31 cellular contexts compared by ENCODE assay signal in genomic region chrX:129116651-129117050, GRCh38.
DNase-seq lines count a peak whose midpoint lies in the region; ATAC-seq and TF ChIP-seq lines count a peak whose summit lies in the region.
"Had no signal": no experiment of that assay in that cellular context is flagged by ENCODE, and none has a peak within 500 bp of the region (broad histone marks: within the 10 kb centered on the region; RNA-seq: fewer than 3 reads in every experiment).

No MANE protein-coding gene starts in this region.

- no peaks in the 10 kb centered on the region for H3K9me3 ChIP-seq in hepatocyte (ENCODE audit: low read depth)
- H3K9me3 ChIP-seq: gastroesophageal sphincter, suprapubic skin had no signal

- H3K9me3 Mint-ChIP-seq in type B pancreatic cell = no peaks in the 10 kb centered on the region
- H3K9me3 Mint-ChIP-seq in activated CD8-positive, alpha-beta memory T cell treated with anti-CD3 and anti-CD28 coated beads, Interleukin-2, amount 10 ng/mL, durations not matched to agents 7 days and 5 days (ENCODE audit: low read depth) = no peaks in the 10 kb centered on the region
- H3K9me3 Mint-ChIP-seq: activated CD4-positive, alpha-beta T cell treated with anti-CD3 and anti-CD28 coated beads, Interleukin-2, amount 10 ng/mL, durations not matched to agents 24 days and 14 days; activated naive CD8-positive, alpha-beta T cell treated with anti-CD3 and anti-CD28 coated beads, Interleukin-2, amount 10 ng/mL, durations not matched to agents 7 days and 5 days; CD4-positive, alpha-beta T cell; memory B cell; T-cell had no signal

- H3K4me1 ChIP-seq in hepatocyte (ENCODE audit: insufficient read depth) = no peaks in the 10 kb centered on the region
- H3K4me1 ChIP-seq: gastroesophageal sphincter, parathyroid adenoma, suprapubic skin had no signal

- peak; percentile 21 for TF ChIP-seq CTCF in hepatocyte (IDR thresholded peaks at IDR 0.05; ENCODE audit: poor library complexity)
- peak; percentile 36 for TF ChIP-seq CTCF in type B pancreatic cell (conservative IDR thresholded peaks at IDR 0.05)

- no peaks in the 10 kb centered on the region for H3K36me3 ChIP-seq in hepatocyte (replicated peaks; ENCODE audit: insufficient read depth, low read depth)
- H3K36me3 ChIP-seq: gastroesophageal sphincter, suprapubic skin had no signal

- no peak for ATAC-seq in activated CD8-positive, alpha-beta memory T cell treated with anti-CD3 and anti-CD28 coated beads, Interleukin-2, amount 10 ng/mL, durations not matched to agents 7 days and 5 days
- ATAC-seq: gastroesophageal sphincter, GM12878, left lobe of liver, T-cell had no signal

- no peaks in the 10 kb centered on the region for H3K27me3 ChIP-seq in hepatocyte
- H3K27me3 ChIP-seq: gastroesophageal sphincter, suprapubic skin had no signal

- no peak overlapping the region for H3K4me3 ChIP-seq in hepatocyte
- H3K4me3 ChIP-seq: gastroesophageal sphincter, GM12878, smooth muscle cell, suprapubic skin had no signal

- no peaks in the 10 kb centered on the region for H3K27me3 Mint-ChIP-seq in type B pancreatic cell
- H3K27me3 Mint-ChIP-seq in activated CD8-positive, alpha-beta memory T cell treated with anti-CD3 and anti-CD28 coated beads, Interleukin-2, amount 10 ng/mL, durations not matched to agents 7 days and 5 days = no peaks in the 10 kb centered on the region
- H3K27me3 Mint-ChIP-seq: activated naive CD8-positive, alpha-beta T cell treated with anti-CD3 and anti-CD28 coated beads, Interleukin-2, amount 10 ng/mL, durations not matched to agents 7 days and 5 days; CD4-positive, alpha-beta T cell; memory B cell had no signal

- no peaks in the 10 kb centered on the region for H3K79me2 ChIP-seq in hepatocyte
- H3K79me2 ChIP-seq: parathyroid adenoma had no signal

- H3K36me3 Mint-ChIP-seq in type B pancreatic cell = no peaks in the 10 kb centered on the region
- H3K36me3 Mint-ChIP-seq in activated CD8-positive, alpha-beta memory T cell treated with anti-CD3 and anti-CD28 coated beads, Interleukin-2, amount 10 ng/mL, durations not matched to agents 7 days and 5 days = no peaks in the 10 kb centered on the region
- H3K36me3 Mint-ChIP-seq: activated naive CD8-positive, alpha-beta T cell treated with anti-CD3 and anti-CD28 coated beads, Interleukin-2, amount 10 ng/mL, durations not matched to agents 7 days and 5 days; memory B cell; T-cell had no signal

- CTCF ChIA-PET in activated CD8-positive, alpha-beta memory T cell treated with anti-CD3 and anti-CD28 coated beads, Interleukin-2, amount 10 ng/mL, durations not matched to agents 7 days and 5 days (lab: Charles Lee) = no interaction called here

- peak; percentile 18 for DNase-seq in NCI-H82 (lab: John Stamatoyannopoulos, UW)
- DNase-seq in NCI-H82 treated with DMSO at 0.1 percent for 48 hours (lab: John Stamatoyannopoulos, UW; ENCODE audit: unreplicated experiment) = no peak
- peak; percentile 27 for DNase-seq in NCI-H748 (lab: John Stamatoyannopoulos, UW; ENCODE audit: unreplicated experiment)
- DNase-seq in hepatocyte (ENCODE audit: low spot score) = no peak
- no peak for DNase-seq in type B pancreatic cell (ENCODE audit: extremely low spot score, unreplicated experiment)
- DNase-seq in activated CD8-positive, alpha-beta memory T cell treated with anti-CD3 and anti-CD28 coated beads, Interleukin-2, amount 10 ng/mL, durations not matched to agents 7 days and 5 days = no peak
- no peak for DNase-seq in glomerular visceral epithelial cell (ENCODE audit: extremely low spot score)
- no peak for DNase-seq in cardiac septum (ENCODE audit: low spot score)
- DNase-seq: activated CD4-positive, alpha-beta T cell treated with anti-CD3 and anti-CD28 coated beads, Interleukin-2, amount 10 ng/mL, durations not matched to agents 24 days and 14 days; activated CD8-positive, alpha-beta memory T cell treated with anti-CD3 and anti-CD28 coated beads for 24 hours; activated gamma-delta T cell; activated naive CD8-positive, alpha-beta T cell treated with anti-CD3 and anti-CD28 coated beads, Interleukin-2, amount 10 ng/mL, durations not matched to agents 7 days and 5 days; activated T-cell treated with anti-CD3 and anti-CD28 coated beads, Interleukin-2, amount 50 U/mL, for 1 hour; aorta; CD4-positive, alpha-beta T cell; DMS153; KBM-7; MM.1S; NCI-H1417 treated with DMSO at 0.1 percent for 48 hours; NCI-H2081 treated with DMSO at 0.1 percent for 48 hours; NCI-H510A treated with DMSO at 0.1 percent for 48 hours; stimulated activated naive CD4-positive, alpha-beta T cell; T-cell had no signal

- no peak overlapping the region for H3K27ac ChIP-seq in hepatocyte
- H3K27ac ChIP-seq: gastroesophageal sphincter, parathyroid adenoma, RWPE1, suprapubic skin had no signal

- no peak overlapping the region for H3K4me3 Mint-ChIP-seq in type B pancreatic cell
- no peak overlapping the region for H3K4me3 Mint-ChIP-seq in activated CD8-positive, alpha-beta memory T cell treated with anti-CD3 and anti-CD28 coated beads, Interleukin-2, amount 10 ng/mL, durations not matched to agents 7 days and 5 days
- H3K4me3 Mint-ChIP-seq: activated CD4-positive, alpha-beta T cell treated with anti-CD3 and anti-CD28 coated beads, Interleukin-2, amount 10 ng/mL, durations not matched to agents 24 days and 14 days; activated naive CD8-positive, alpha-beta T cell treated with anti-CD3 and anti-CD28 coated beads, Interleukin-2, amount 10 ng/mL, durations not matched to agents 7 days and 5 days; CD4-positive, alpha-beta T cell; memory B cell; T-cell had no signal

- no peaks in the 10 kb centered on the region for H3K9me2 ChIP-seq in hepatocyte (replicated peaks; ENCODE audit: insufficient read depth)

- intact Hi-C loops in cardiac septum (cut with DNase I) = no loop called here

- no peak overlapping the region for H2AFZ ChIP-seq in hepatocyte
- H2AFZ ChIP-seq: parathyroid adenoma had no signal

- peaks cover 4% of the 10 kb centered on the region for H3K4me1 Mint-ChIP-seq in type B pancreatic cell (ENCODE audit: unreplicated experiment)
- H3K4me1 Mint-ChIP-seq in activated CD8-positive, alpha-beta memory T cell treated with anti-CD3 and anti-CD28 coated beads, Interleukin-2, amount 10 ng/mL, durations not matched to agents 7 days and 5 days = no peaks in the 10 kb centered on the region
- H3K4me1 Mint-ChIP-seq: activated CD4-positive, alpha-beta T cell treated with anti-CD3 and anti-CD28 coated beads, Interleukin-2, amount 10 ng/mL, durations not matched to agents 24 days and 14 days; activated naive CD8-positive, alpha-beta T cell treated with anti-CD3 and anti-CD28 coated beads, Interleukin-2, amount 10 ng/mL, durations not matched to agents 7 days and 5 days; memory B cell; T-cell had no signal

- H3K4me2 ChIP-seq in hepatocyte = no peak overlapping the region
- H3K4me2 ChIP-seq: smooth muscle cell had no signal

- no peaks in the 10 kb centered on the region for H4K20me1 ChIP-seq in hepatocyte (ENCODE audit: insufficient read depth, poor library complexity, severe bottlenecking)

- no peak overlapping the region for H3K27ac Mint-ChIP-seq in type B pancreatic cell
- H3K27ac Mint-ChIP-seq in activated CD8-positive, alpha-beta memory T cell treated with anti-CD3 and anti-CD28 coated beads, Interleukin-2, amount 10 ng/mL, durations not matched to agents 7 days and 5 days = no peak overlapping the region
- H3K27ac Mint-ChIP-seq: activated CD4-positive, alpha-beta T cell treated with anti-CD3 and anti-CD28 coated beads, Interleukin-2, amount 10 ng/mL, durations not matched to agents 24 days and 14 days; activated naive CD8-positive, alpha-beta T cell treated with anti-CD3 and anti-CD28 coated beads, Interleukin-2, amount 10 ng/mL, durations not matched to agents 7 days and 5 days; CD4-positive, alpha-beta T cell; memory B cell; T-cell had no signal

Comparison
In these comparisons a context has a peak if more than half of its experiments do, and no peak if none do; other contexts are left out.
1. DNase-seq: peak in NCI-H82 (single experiment) and NCI-H748 (single experiment); none in NCI-H82 treated with DMSO at 0.1 percent for 48 hours (single experiment), hepatocyte (single experiment), type B pancreatic cell (single experiment), activated CD8-positive, alpha-beta memory T cell treated with anti-CD3 and anti-CD28 coated beads, Interleukin-2, amount 10 ng/mL, durations not matched to agents 7 days and 5 days (single experiment), glomerular visceral epithelial cell (single experiment) and cardiac septum (single experiment).